1 cellular context compared by ENCODE assay signal in the genomic region with DNA sequence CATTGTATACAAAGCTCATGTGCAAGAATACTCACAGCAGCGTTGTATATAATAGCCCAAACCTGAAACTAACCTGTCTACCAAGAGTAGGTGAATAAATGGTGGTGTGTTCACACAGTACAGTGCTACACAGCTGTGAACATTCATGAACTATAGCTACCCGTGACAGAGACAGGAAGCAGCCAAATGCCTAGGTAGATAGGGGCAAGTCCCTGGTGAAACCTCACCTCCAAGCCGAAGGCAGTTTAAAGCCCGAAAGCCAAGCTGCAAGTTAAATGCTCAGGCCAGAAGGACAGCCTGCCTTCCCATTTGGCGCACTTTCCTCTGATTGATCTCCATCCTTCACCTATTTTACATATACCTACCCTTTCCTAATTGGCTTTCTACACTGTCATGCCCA.
TF ChIP-seq lines count a peak whose summit lies in the region.

No MANE protein-coding gene starts in this region.

TF ChIP-seq in H1, 55 proteins besides CTCF, POLR2A, EP300 and RAD21:
- TF ChIP-seq NRF1 (IDR thresholded peaks at IDR 0.05; ENCODE audit: low read depth, low read length) (no peak), KDM1A (IDR thresholded peaks at IDR 0.05; ENCODE audit: borderline replicate concordance, low read length) (no peak), GTF2F1 (IDR thresholded peaks at IDR 0.05; ENCODE audit: borderline replicate concordance, low read depth, low read length) (no peak), CHD2 (IDR thresholded peaks at IDR 0.05; ENCODE audit: low read length) (no peak), JUN (IDR thresholded peaks at IDR 0.05; ENCODE audit: low read depth, low read length) (no peak), TAF1 (IDR thresholded peaks at IDR 0.05; ENCODE audit: low read depth, low read length) (no peak), PHF8 (conservative IDR thresholded peaks at IDR 0.05; ENCODE audit: low read depth, low read length) (no peak), EGR1 (IDR thresholded peaks at IDR 0.05; ENCODE audit: borderline replicate concordance, low read depth, low read length) (no peak), EZH2 (IDR thresholded peaks at IDR 0.05; ENCODE audit: low read depth, low read length, severe bottlenecking) (no peak), SP2 (IDR thresholded peaks at IDR 0.05; ENCODE audit: low read length) (no peak), CBX5 (IDR thresholded peaks at IDR 0.05; ENCODE audit: low read depth, low read length) (no peak), BRCA1 (IDR thresholded peaks at IDR 0.05; ENCODE audit: low read depth, low read length) (no peak), SP1 (IDR thresholded peaks at IDR 0.05; ENCODE audit: low read depth, low read length) (no peak), SAP30 (IDR thresholded peaks at IDR 0.05; ENCODE audit: insufficient read depth, insufficient replicate concordance, low read length) (no peak)
- TF ChIP-seq, protein P1, sequence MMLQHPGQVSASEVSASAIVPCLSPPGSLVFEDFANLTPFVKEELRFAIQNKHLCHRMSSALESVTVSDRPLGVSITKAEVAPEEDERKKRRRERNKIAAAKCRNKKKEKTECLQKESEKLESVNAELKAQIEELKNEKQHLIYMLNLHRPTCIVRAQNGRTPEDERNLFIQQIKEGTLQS (IDR thresholded peaks at IDR 0.05; ENCODE audit: insufficient read depth, low read depth, low read length) = no peak
- TF ChIP-seq, protein P2, sequence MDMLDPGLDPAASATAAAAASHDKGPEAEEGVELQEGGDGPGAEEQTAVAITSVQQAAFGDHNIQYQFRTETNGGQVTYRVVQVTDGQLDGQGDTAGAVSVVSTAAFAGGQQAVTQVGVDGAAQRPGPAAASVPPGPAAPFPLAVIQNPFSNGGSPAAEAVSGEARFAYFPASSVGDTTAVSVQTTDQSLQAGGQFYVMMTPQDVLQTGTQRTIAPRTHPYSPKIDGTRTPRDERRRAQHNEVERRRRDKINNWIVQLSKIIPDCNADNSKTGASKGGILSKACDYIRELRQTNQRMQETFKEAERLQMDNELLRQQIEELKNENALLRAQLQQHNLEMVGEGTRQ (IDR thresholded peaks at IDR 0.05; ENCODE audit: low read length) = no peak
- TF ChIP-seq, protein P3, sequence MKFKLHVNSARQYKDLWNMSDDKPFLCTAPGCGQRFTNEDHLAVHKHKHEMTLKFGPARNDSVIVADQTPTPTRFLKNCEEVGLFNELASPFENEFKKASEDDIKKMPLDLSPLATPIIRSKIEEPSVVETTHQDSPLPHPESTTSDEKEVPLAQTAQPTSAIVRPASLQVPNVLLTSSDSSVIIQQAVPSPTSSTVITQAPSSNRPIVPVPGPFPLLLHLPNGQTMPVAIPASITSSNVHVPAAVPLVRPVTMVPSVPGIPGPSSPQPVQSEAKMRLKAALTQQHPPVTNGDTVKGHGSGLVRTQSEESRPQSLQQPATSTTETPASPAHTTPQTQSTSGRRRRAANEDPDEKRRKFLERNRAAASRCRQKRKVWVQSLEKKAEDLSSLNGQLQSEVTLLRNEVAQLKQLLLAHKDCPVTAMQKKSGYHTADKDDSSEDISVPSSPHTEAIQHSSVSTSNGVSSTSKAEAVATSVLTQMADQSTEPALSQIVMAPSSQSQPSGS (IDR thresholded peaks at IDR 0.05; ENCODE audit: low read length) = no peak
TF ChIP-seq in H1: peak in this region for 0.
